32 cellular contexts compared by ENCODE assay signal in the genomic region with DNA sequence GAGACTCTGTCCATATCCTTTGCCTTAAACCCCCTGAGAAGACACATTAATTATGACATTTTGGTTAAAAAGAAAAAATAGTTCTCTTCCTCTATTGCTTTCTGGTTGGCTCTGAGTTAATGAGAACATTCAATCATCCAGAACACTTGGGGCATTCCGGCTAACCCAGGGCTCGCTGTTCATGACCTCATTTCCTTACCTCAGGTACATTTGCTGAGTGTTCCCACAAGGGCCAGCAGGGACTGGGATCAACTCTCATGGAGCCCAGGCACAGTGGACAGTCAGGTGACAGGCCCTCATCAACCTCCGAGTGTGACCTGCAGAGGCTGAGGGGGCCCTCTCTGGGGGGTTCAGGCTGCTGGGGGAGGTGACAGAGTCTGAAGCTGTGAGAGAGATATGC.
"Had no signal": no experiment of that assay in that cellular context is flagged by ENCODE, and none has a peak within 500 bp of the region (broad histone marks: within the 10 kb centered on the region; RNA-seq: fewer than 3 reads in every experiment).

No MANE protein-coding gene starts in this region.

- H3K36me3 Mint-ChIP-seq: activated naive CD8-positive, alpha-beta T cell treated with anti-CD3 and anti-CD28 coated beads for 36 hours had no signal

- H3K27me3 Mint-ChIP-seq: activated CD4-positive, alpha-beta T cell treated with anti-CD3 and anti-CD28 coated beads, Interleukin-2, amount 10 ng/mL, durations not matched to agents 24 days and 14 days; activated naive CD8-positive, alpha-beta T cell treated with anti-CD3 and anti-CD28 coated beads for 36 hours; activated T-helper 17 cell treated with anti-CD3 and anti-CD28 coated beads, Interleukin-2, amount 50 U/mL, for 72 hours had no signal

- H3K27ac Mint-ChIP-seq: activated CD4-positive, alpha-beta T cell treated with anti-CD3 and anti-CD28 coated beads, Interleukin-2, amount 10 ng/mL, durations not matched to agents 24 days and 14 days; activated CD8-positive, alpha-beta T cell treated with anti-CD3 and anti-CD28 coated beads for 36 hours; activated naive CD8-positive, alpha-beta T cell treated with anti-CD3 and anti-CD28 coated beads for 36 hours; activated T-cell treated with anti-CD3 and anti-CD28 coated beads, Interleukin-2, amount 50 U/mL, for 72 hours; activated T-helper 17 cell treated with anti-CD3 and anti-CD28 coated beads, Interleukin-2, amount 50 U/mL, for 72 hours; T-helper 1 cell treated with Interleukin-12 subunit alpha and Interleukin-12 subunit beta and Interleukin-4 antibody, amounts not matched to agents 30 μg/mL and 1 μg/mL, for 36 hours; T-helper 2 cell treated with Interferon-gamma antibody and Interleukin-4, amounts not matched to agents 5 μg/mL and 100 μg/mL, for 36 hours had no signal

- DNase-seq: activated CD4-positive, alpha-beta T cell treated with anti-CD3 and anti-CD28 coated beads, Interleukin-2, amount 10 ng/mL, durations not matched to agents 24 days and 14 days; activated CD4-positive, alpha-beta T cell treated with anti-CD3 and anti-CD28 coated beads, Interleukin-2, amount 50 U/mL, for 4 hours; activated CD8-positive, alpha-beta T cell treated with anti-CD3 and anti-CD28 coated beads for 36 hours; activated effector memory CD4-positive, alpha-beta T cell treated with anti-CD3 and anti-CD28 coated beads, Interleukin-2, amount 50 U/mL, for 16 hours; activated naive CD4-positive, alpha-beta T cell; activated naive CD4-positive, alpha-beta T cell treated with anti-CD3 and anti-CD28 coated beads, Interleukin-2, amount 50 U/mL, for 16 hours; activated naive CD8-positive, alpha-beta T cell treated with anti-CD3 and anti-CD28 coated beads for 36 hours; activated T-cell treated with anti-CD3 and anti-CD28 coated beads, Interleukin-2, amount 50 U/mL, for 1 hour; activated T-cell treated with anti-CD3 and anti-CD28 coated beads, Interleukin-2, amount 50 U/mL, for 72 hours; amniotic stem cell; aorta; brain microvascular endothelial cell; MM.1S; MV-4-11; NCI-H1092; NCI-H1417 treated with DMSO at 0.1 percent for 48 hours; NCI-H187 treated with DMSO at 0.1 percent for 48 hours; NCI-H2081; NCI-H2171 treated with DMSO at 0.1 percent for 48 hours; NCI-H2227 treated with DMSO at 0.1 percent for 48 hours; NCI-H446; NCI-H510A treated with DMSO at 0.1 percent for 48 hours; RPMI8226; SHP77 treated with DMSO at 0.1 percent for 48 hours; SK-N-SH had no signal

- H3K36me3 ChIP-seq: brain microvascular endothelial cell, SJSA1 had no signal

- H3K27me3 ChIP-seq: brain microvascular endothelial cell had no signal

- FAIRE-seq: TTC549 had no signal

- H3K9me3 Mint-ChIP-seq: activated CD4-positive, alpha-beta T cell treated with anti-CD3 and anti-CD28 coated beads, Interleukin-2, amount 10 ng/mL, durations not matched to agents 24 days and 14 days; activated CD8-positive, alpha-beta T cell treated with anti-CD3 and anti-CD28 coated beads for 36 hours; activated naive CD8-positive, alpha-beta T cell treated with anti-CD3 and anti-CD28 coated beads for 36 hours; activated T-cell treated with anti-CD3 and anti-CD28 coated beads, Interleukin-2, amount 50 U/mL, for 72 hours; activated T-helper 17 cell treated with anti-CD3 and anti-CD28 coated beads, Interleukin-2, amount 50 U/mL, for 72 hours; T-helper 1 cell treated with Interleukin-12 subunit alpha and Interleukin-12 subunit beta and Interleukin-4 antibody, amounts not matched to agents 30 μg/mL and 1 μg/mL, for 36 hours; T-helper 2 cell treated with Interferon-gamma antibody and Interleukin-4, amounts not matched to agents 5 μg/mL and 100 μg/mL, for 36 hours had no signal

- ATAC-seq: activated CD8-positive, alpha-beta T cell treated with anti-CD3 and anti-CD28 coated beads for 36 hours; activated T-cell treated with anti-CD3 and anti-CD28 coated beads, Interleukin-2, amount 50 U/mL, for 72 hours; activated T-helper 17 cell treated with anti-CD3 and anti-CD28 coated beads, Interleukin-2, amount 50 U/mL, for 72 hours; Panc1 had no signal

- H3K4me3 Mint-ChIP-seq: activated CD4-positive, alpha-beta T cell treated with anti-CD3 and anti-CD28 coated beads, Interleukin-2, amount 10 ng/mL, durations not matched to agents 24 days and 14 days; activated CD8-positive, alpha-beta T cell treated with anti-CD3 and anti-CD28 coated beads for 36 hours; activated naive CD8-positive, alpha-beta T cell treated with anti-CD3 and anti-CD28 coated beads for 36 hours; activated T-cell treated with anti-CD3 and anti-CD28 coated beads, Interleukin-2, amount 50 U/mL, for 72 hours; activated T-helper 17 cell treated with anti-CD3 and anti-CD28 coated beads, Interleukin-2, amount 50 U/mL, for 72 hours; T-helper 1 cell treated with Interleukin-12 subunit alpha and Interleukin-12 subunit beta and Interleukin-4 antibody, amounts not matched to agents 30 μg/mL and 1 μg/mL, for 36 hours; T-helper 2 cell treated with Interferon-gamma antibody and Interleukin-4, amounts not matched to agents 5 μg/mL and 100 μg/mL, for 36 hours had no signal

- H3K4me1 ChIP-seq: SJSA1 had no signal

- H3K27ac ChIP-seq: brain microvascular endothelial cell, KMS-11, SJSA1 had no signal

- H3K4me1 Mint-ChIP-seq: activated CD4-positive, alpha-beta T cell treated with anti-CD3 and anti-CD28 coated beads, Interleukin-2, amount 10 ng/mL, durations not matched to agents 24 days and 14 days; activated naive CD8-positive, alpha-beta T cell treated with anti-CD3 and anti-CD28 coated beads for 36 hours; activated T-helper 17 cell treated with anti-CD3 and anti-CD28 coated beads, Interleukin-2, amount 50 U/mL, for 72 hours had no signal

- H3K4me3 ChIP-seq: SJSA1 had no signal

- H3K9me3 ChIP-seq: SJSA1, SK-N-SH had no signal
